In the genomic region with DNA sequence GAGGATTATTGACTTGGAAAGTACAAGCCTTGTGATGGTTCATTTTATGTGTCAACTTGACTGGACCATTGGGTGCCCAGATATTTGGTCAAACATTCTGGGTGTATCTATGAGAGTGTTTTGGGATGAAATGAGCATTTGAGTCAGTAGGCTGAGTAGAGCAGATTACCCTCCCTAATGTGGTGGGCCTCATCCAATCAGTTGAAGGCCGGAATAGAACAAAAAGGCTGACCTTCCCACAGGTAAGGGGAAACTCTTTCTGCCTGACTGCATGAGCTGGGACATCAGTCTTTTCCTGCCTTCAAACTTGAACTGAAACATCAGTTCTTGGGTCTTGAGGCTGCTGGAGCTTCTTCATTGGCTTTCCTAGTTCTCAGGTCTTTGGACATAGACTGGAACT, we compare ENCODE assay signal across 7 cellular contexts.
"Had no signal": no experiment of that assay in that cellular context is flagged by ENCODE, and none has a peak within 500 bp of the region (broad histone marks: within the 10 kb centered on the region; RNA-seq: fewer than 3 reads in every experiment).

No MANE protein-coding gene starts in this region.

- H3K4me1 Mint-ChIP-seq: IgD-negative memory B cell had no signal

- DNase-seq: IMR-90, KBM-7, KG1 had no signal

- H3K4me3 Mint-ChIP-seq: IgD-negative memory B cell had no signal

- H3K27ac ChIP-seq: HL-60 had no signal

- H3K27me3 Mint-ChIP-seq: IgD-negative memory B cell had no signal

- FAIRE-seq: HepG2, HTR-8/SVneo had no signal

- ATAC-seq: HepG2 had no signal

- H3K27ac Mint-ChIP-seq: IgD-negative memory B cell had no signal
